Comparison of ENCODE assay signal across 8 cellular contexts in genomic region chrX:87338510-87338909, GRCh38.
DNase-seq lines count a peak whose midpoint lies in the region; ATAC-seq, FAIRE-seq and TF ChIP-seq lines count a peak whose summit lies in the region.

No MANE protein-coding gene starts in this region.

- H3K79me2 ChIP-seq in MM.1S (ENCODE audit: low read length) (no peaks in the 10 kb centered on the region), K562 (ENCODE audit: control insufficient read depth, insufficient read depth, low read length) (no peaks in the 10 kb centered on the region)

- H3K9me1 ChIP-seq in K562 (ENCODE audit: control insufficient read depth, insufficient read depth, low read length): no peaks in the 10 kb centered on the region

- no TSS peak for BruUV-seq in K562 (replicated peaks; lab: Mats Ljungman, UMichigan)

- H3K4me3 ChIP-seq in MM.1S (ENCODE audit: low read length) (no peak overlapping the region), K562 (no peak overlapping the region), neuronal stem cell (ENCODE audit: low read length in 2 of 2) (no peak overlapping the region), small intestine (ENCODE audit: low read depth in 1 of 2, low read length in 2 of 2) (no peak overlapping the region)

- H2BK15ac ChIP-seq in neuronal stem cell (ENCODE audit: low read length): no peak overlapping the region

- H3K4me2 ChIP-seq in MM.1S (ENCODE audit: low read depth, low read length) (no peak overlapping the region), K562 (ENCODE audit: insufficient read depth, low read length) (no peak overlapping the region), neuronal stem cell (ENCODE audit: insufficient read depth, low read length, poor library complexity, severe bottlenecking) (no peak overlapping the region)

- H3K4me1 ChIP-seq in MM.1S (ENCODE audit: low read length) (no peaks in the 10 kb centered on the region), K562 (replicated peaks in 1 of 2; ENCODE audit: control insufficient read depth in 2 of 2, insufficient read depth in 2 of 2, low read length in 2 of 2) (no peaks in the 10 kb centered on the region), neuronal stem cell (ENCODE audit: control insufficient read depth in 2 of 2, insufficient read depth in 1 of 2, low read depth in 1 of 2, low read length in 2 of 2) (no peaks in the 10 kb centered on the region), small intestine (ENCODE audit: control insufficient read depth in 2 of 2, insufficient read depth in 1 of 2, low read depth in 1 of 2, low read length in 1 of 2) (no peaks in the 10 kb centered on the region)

- no peaks in the 10 kb centered on the region for H3F3A ChIP-seq in MM.1S (ENCODE audit: insufficient read depth, low read length)

- H3K9me3 ChIP-seq in MM.1S (replicated peaks; ENCODE audit: insufficient read depth, low read length): no peaks in the 10 kb centered on the region
- no peaks in the 10 kb centered on the region for H3K9me3 ChIP-seq in K562 (replicated peaks; ENCODE audit: control insufficient read depth, insufficient read depth, low read depth, low read length)
- no peaks in the 10 kb centered on the region for H3K9me3 ChIP-seq in neuronal stem cell (replicated peaks in 1 of 2; ENCODE audit: control insufficient read depth in 2 of 2, insufficient read depth in 1 of 2, low read depth in 1 of 2, low read length in 2 of 2)
- no peaks in the 10 kb centered on the region for H3K9me3 ChIP-seq in small intestine (ENCODE audit: control insufficient read depth, low read depth)

- H3K14ac ChIP-seq in neuronal stem cell (ENCODE audit: low read length): no peak overlapping the region

- peak; percentile 40 for TF ChIP-seq CTCF in MM.1S (IDR thresholded peaks at IDR 0.05; ENCODE audit: low read length)
- peak in 1 of 3 experiments; percentile 34; a peak in 1 of 6 replicates for TF ChIP-seq CTCF in K562 (IDR thresholded peaks at IDR 0.05 in 2 of 3, conservative IDR thresholded peaks at IDR 0.05 in 1 of 3; ENCODE audit: insufficient read depth in 2 of 3, low read depth in 1 of 3, low read length in 3 of 3)

- H2BK120ac ChIP-seq in neuronal stem cell (ENCODE audit: low read depth, low read length): no peak overlapping the region

- no peak overlapping the region for H3K18ac ChIP-seq in neuronal stem cell (ENCODE audit: low read length)

- CTCF ChIA-PET in K562 (lab: Yijun Ruan, JAX; ENCODE audit: low intra/inter-chr PET ratio): interaction anchor here (2.0 kb wide), 1 partner anchor 325 kb away, joined by 11 read pairs; no protein-coding TSS in a partner anchor

- no peak overlapping the region for H2BK5ac ChIP-seq in neuronal stem cell (ENCODE audit: low read length)

- H2BK12ac ChIP-seq in neuronal stem cell (ENCODE audit: low read length): no peak overlapping the region

- no peak for TF ChIP-seq POLR2A in K562 (conservative IDR thresholded peaks at IDR 0.05)

- ATAC-seq in GM19452 (IDR thresholded peaks at IDR 0.05; ENCODE audit: unreplicated experiment) (peak; percentile 51), K562 (peak; percentile 53; the same call in 1 of the 3 replicates)

- H4K20me1 ChIP-seq in MM.1S (ENCODE audit: insufficient read depth, low read length): no peaks in the 10 kb centered on the region
- no peaks in the 10 kb centered on the region for H4K20me1 ChIP-seq in K562 (replicated peaks; ENCODE audit: control insufficient read depth, insufficient read depth, low read length)

- TF ChIP-seq RAD21 in K562 (CRISPR knock-in tag; conservative IDR thresholded peaks at IDR 0.05 in 1 of 2, IDR thresholded peaks at IDR 0.05 in 1 of 2): peak; percentile 57 to 66

- no peak overlapping the region for H2AFZ ChIP-seq in MM.1S (ENCODE audit: low read length)
- H2AFZ ChIP-seq in K562 (ENCODE audit: low read depth, low read length): no peak overlapping the region
- H2AFZ ChIP-seq in neuronal stem cell (ENCODE audit: low read length): no peak overlapping the region

- H3K36me3 ChIP-seq in MM.1S (replicated peaks; ENCODE audit: insufficient read depth, low read length): no peaks in the 10 kb centered on the region
- H3K36me3 ChIP-seq in K562 (ENCODE audit: control insufficient read depth, insufficient read depth, low read length): no peaks in the 10 kb centered on the region
- H3K36me3 ChIP-seq in neuronal stem cell (replicated peaks in 1 of 2; ENCODE audit: control insufficient read depth in 2 of 2, insufficient read depth in 2 of 2, low read length in 2 of 2): no peaks in the 10 kb centered on the region
- H3K36me3 ChIP-seq in small intestine (ENCODE audit: control insufficient read depth in 2 of 2, insufficient read depth in 2 of 2, low read length in 2 of 2): no peaks in the 10 kb centered on the region

- H3K9me2 ChIP-seq in MM.1S (replicated peaks; ENCODE audit: insufficient read depth, low read length): no peaks in the 10 kb centered on the region

- TF ChIP-seq EP300 in K562 (IDR thresholded peaks at IDR 0.05; ENCODE audit: low read length): no peak

- no peaks in the 10 kb centered on the region for H3K27me3 ChIP-seq in MM.1S (replicated peaks; ENCODE audit: insufficient read depth, low read length)
- no peaks in the 10 kb centered on the region for H3K27me3 ChIP-seq in K562 (ENCODE audit: control insufficient read depth in 2 of 2, insufficient read depth in 2 of 2, low read length in 2 of 2)
- H3K27me3 ChIP-seq in neuronal stem cell (ENCODE audit: control insufficient read depth in 3 of 3, insufficient read depth in 3 of 3, low read depth in 1 of 3, low read length in 3 of 3): no peaks in the 10 kb centered on the region
- H3K27me3 ChIP-seq in small intestine (ENCODE audit: control insufficient read depth in 2 of 2, insufficient read depth in 2 of 2, low read length in 2 of 2): no peaks in the 10 kb centered on the region

- no peak overlapping the region for H2AK5ac ChIP-seq in neuronal stem cell (ENCODE audit: low read depth, low read length)

- POLR2A ChIA-PET in K562 (lab: Yijun Ruan, JAX): no interaction called here

- no peak overlapping the region for H3K23ac ChIP-seq in neuronal stem cell (ENCODE audit: low read depth, low read length, poor library complexity)

- in situ Hi-C loops in K562 (cut with MboI): no loop called here

- H3K27ac ChIP-seq in MM.1S (ENCODE audit: low read length) (no peak overlapping the region), K562 (ENCODE audit: extremely low read depth, low read depth, low read length) (no peak overlapping the region), neuronal stem cell (replicated peaks; ENCODE audit: low read length) (no peak overlapping the region), small intestine (ENCODE audit: low read depth in 1 of 2, low read length in 1 of 2) (no peak overlapping the region)

- H3K79me1 ChIP-seq in neuronal stem cell (ENCODE audit: low read depth, low read length): no peaks in the 10 kb centered on the region

- intact Hi-C loops in K562 (cut with micrococcal nuclease): loop anchor here (1.0 to 5.0 kb wide), 2 partner anchors 239 to 326 kb away; no protein-coding TSS in a partner anchor

- H4K8ac ChIP-seq in neuronal stem cell (ENCODE audit: low read depth, low read length): no peak overlapping the region

- DNase-seq in MM.1S: peak; percentile 57
- peak in 2 of 4 experiments; percentile 2 to 20 for DNase-seq in K562 (ENCODE audit: extremely low read depth in 1 of 4, low spot score in 3 of 4)
- peak; percentile 1 for DNase-seq in neuronal stem cell (ENCODE audit: low spot score)
- DNase-seq in small intestine: no peak
- DNase-seq in COLO668 (lab: John Stamatoyannopoulos, UW; ENCODE audit: unreplicated experiment): no peak
- DNase-seq in NCI-H128 (lab: John Stamatoyannopoulos, UW; ENCODE audit: unreplicated experiment): no peak
- DNase-seq in NCI-H2227 (lab: John Stamatoyannopoulos, UW; ENCODE audit: unreplicated experiment): no peak

- FAIRE-seq in K562 (lab: Jason Lieb, UNC) (no peak), small intestine (lab: Jason Lieb, UNC) (no peak)

- H3K4ac ChIP-seq in neuronal stem cell (ENCODE audit: low read length): no peak overlapping the region

- no peak overlapping the region for H4K91ac ChIP-seq in neuronal stem cell (ENCODE audit: low read depth, low read length, poor library complexity)

- H3K9ac ChIP-seq in MM.1S (ENCODE audit: low read length): no peak overlapping the region
- no peak overlapping the region for H3K9ac ChIP-seq in K562 (ENCODE audit: insufficient read depth in 1 of 2, low read depth in 2 of 2, low read length in 2 of 2)
- no peak overlapping the region for H3K9ac ChIP-seq in neuronal stem cell (ENCODE audit: low read depth, low read length, poor library complexity)

TF ChIP-seq in K562, 482 proteins besides CTCF, POLR2A, EP300 and RAD21:
- no peak for TF ChIP-seq SRSF9 (IDR thresholded peaks at IDR 0.05; ENCODE audit: borderline replicate concordance, low read depth, low read length)
- no peak for TF ChIP-seq SMAD2 (IDR thresholded peaks at IDR 0.05; ENCODE audit: low read depth, low read length)
- TF ChIP-seq CHD2 (IDR thresholded peaks at IDR 0.05; ENCODE audit: low read depth, low read length): no peak
- TF ChIP-seq HSF4 (CRISPR knock-in tag; IDR thresholded peaks at IDR 0.05; ENCODE audit: borderline replicate concordance): no peak
- 0 out of 2 replicates have a peak, but pooled peaks have one; percentile 15 for TF ChIP-seq SMC3 (conservative IDR thresholded peaks at IDR 0.05; ENCODE audit: insufficient read depth, low read depth, low read length)
- no peak for TF ChIP-seq SP2 (IDR thresholded peaks at IDR 0.05; ENCODE audit: extremely low read depth, low read depth, low read length, poor library complexity, severe bottlenecking)

Comparison
In these comparisons a context has a peak if more than half of its experiments do, and no peak if none do; other contexts are left out.
1. DNase-seq: peak in MM.1S (single experiment) and neuronal stem cell (single experiment); none in small intestine (single experiment), COLO668 (single experiment), NCI-H128 (single experiment) and NCI-H2227 (single experiment).